34 cellular contexts compared by ENCODE assay signal in the genomic region with DNA sequence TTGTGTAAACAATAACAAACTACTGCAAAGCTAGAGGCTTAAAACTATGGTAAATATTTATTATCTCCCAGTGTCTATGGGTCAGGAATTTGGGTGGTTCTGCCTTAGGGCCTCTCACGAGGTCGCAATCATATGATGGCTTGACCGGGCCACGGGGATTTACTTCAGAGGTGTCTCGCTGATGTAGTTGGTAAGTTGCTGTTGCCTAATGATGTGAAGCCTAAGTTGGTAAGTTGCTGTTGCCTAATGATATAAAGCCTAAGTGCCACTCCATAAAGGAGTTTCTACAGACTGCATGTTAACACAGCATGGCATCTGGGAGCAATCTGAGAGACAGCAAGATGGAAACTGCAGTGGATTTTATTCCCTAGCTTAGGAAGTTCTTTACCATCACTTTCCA.
"Had no signal": no experiment of that assay in that cellular context is flagged by ENCODE, and none has a peak within 500 bp of the region (broad histone marks: within the 10 kb centered on the region; RNA-seq: fewer than 3 reads in every experiment).

No MANE protein-coding gene starts in this region.

- H3K4me3 ChIP-seq: adrenal gland, ascending aorta, cardiac muscle cell, coronary artery, dorsolateral prefrontal cortex, gastroesophageal sphincter, lung, ovary, skin epidermis, upper lobe of left lung had no signal

- H3K27ac ChIP-seq: adrenal gland, ascending aorta, cardiac muscle cell, coronary artery, gastroesophageal sphincter, ovary, upper lobe of left lung, WERI-Rb-1 had no signal

- DNase-seq: activated CD4-positive, alpha-beta T cell treated with anti-CD3 and anti-CD28 coated beads for 48 hours; activated CD4-positive, alpha-beta T cell treated with anti-CD3 and anti-CD28 coated beads, Interleukin-2, amount 50 U/mL, for 48 hours; activated CD8-positive, alpha-beta memory T cell treated with anti-CD3 and anti-CD28 coated beads for 24 hours; activated effector memory CD4-positive, alpha-beta T cell treated with Interleukin-2 at 50 U/mL for 16 hours; activated naive CD4-positive, alpha-beta T cell treated with anti-CD3 and anti-CD28 coated beads for 36 hours; activated naive CD8-positive, alpha-beta T cell treated with anti-CD3 and anti-CD28 coated beads for 36 hours; adrenal gland; cerebellar nuclear complex; dorsolateral prefrontal cortex; effector memory CD4-positive, alpha-beta T cell; hippocampal formation; kidney glomerular epithelial cell; midbrain; naive thymus-derived CD4-positive, alpha-beta T cell; ovary; retina; stimulated activated CD4-positive, alpha-beta T cell treated with anti-CD3 and anti-CD28 coated beads, Interleukin-4, amount 100 ng/mL, for 24 hours; stimulated activated CD8-positive, alpha-beta memory T cell treated with anti-CD3 and anti-CD28 coated beads, Interleukin-4, amount 100 ng/mL, for 48 hours; stimulated activated naive CD8-positive, alpha-beta T cell treated with anti-CD3 and anti-CD28 coated beads, Interleukin-15, amount 100 ng/mL, for 72 hours; substantia nigra; T-helper 17 cell; T1000; upper lobe of left lung; WERI-Rb-1 had no signal

- H3K36me3 ChIP-seq: adrenal gland, ascending aorta, cardiac muscle cell, gastroesophageal sphincter, ovary, upper lobe of left lung, WERI-Rb-1 had no signal

- H3K27me3 ChIP-seq: adrenal gland, ascending aorta, cardiac muscle cell, dorsolateral prefrontal cortex, gastroesophageal sphincter, ovary, upper lobe of left lung had no signal

- H3K9me3 ChIP-seq: adrenal gland, ascending aorta, gastroesophageal sphincter, ovary, upper lobe of left lung had no signal

- ATAC-seq: activated CD4-positive, CD25-positive, alpha-beta regulatory T cell treated with anti-CD3 and anti-CD28 coated beads, Interleukin-2, amount 50 U/mL, for 24 hours; gastroesophageal sphincter; left lobe of liver; naive thymus-derived CD4-positive, alpha-beta T cell; sciatic nerve; stimulated activated memory B cell treated with anti-CD40 and anti-IgM and Interleukin-4, amounts not matched to agents 10 μg/mL and 1 μg/mL and 100 μg/mL, for 72 hours; stimulated activated naive CD8-positive, alpha-beta T cell treated with anti-CD3 and anti-CD28 coated beads, Interleukin-15, amount 100 ng/mL, for 72 hours; T-helper 17 cell had no signal
